In genomic region chr6:95815389-95816056, GRCh38 we compare ENCODE assay signal across 37 cellular contexts.
"Had no signal": no experiment of that assay in that cellular context is flagged by ENCODE, and none has a peak within 500 bp of the region (broad histone marks: within the 10 kb centered on the region; RNA-seq: fewer than 3 reads in every experiment).

No MANE protein-coding gene starts in this region.

- DNase-seq: activated CD4-positive, alpha-beta T cell treated with anti-CD3 and anti-CD28 coated beads for 1 hour; activated CD4-positive, alpha-beta T cell treated with anti-CD3 and anti-CD28 coated beads for 48 hours; activated CD4-positive, alpha-beta T cell treated with anti-CD3 and anti-CD28 coated beads, Interleukin-2, amount 50 U/mL, for 4 hours; activated CD4-positive, CD25-positive, alpha-beta regulatory T cell; activated CD8-positive, alpha-beta T cell treated with anti-CD3 and anti-CD28 coated beads for 36 hours; activated effector memory CD4-positive, alpha-beta T cell treated with anti-CD3 and anti-CD28 coated beads, Interleukin-2, amount 50 U/mL, for 16 hours; activated naive CD4-positive, alpha-beta T cell; activated naive CD4-positive, alpha-beta T cell treated with anti-CD3 and anti-CD28 coated beads, Interleukin-2, amount 50 U/mL, for 16 hours; activated naive CD8-positive, alpha-beta T cell treated with anti-CD3 and anti-CD28 coated beads for 36 hours; activated T-cell treated with anti-CD3 and anti-CD28 coated beads, Interleukin-2, amount 50 U/mL, for 1 hour; activated T-cell treated with anti-CD3 and anti-CD28 coated beads, Interleukin-2, amount 50 U/mL, for 72 hours; amniotic stem cell; aorta; brain microvascular endothelial cell; central memory CD4-positive, alpha-beta T cell; Karpas-422; NCI-H1105; NCI-H1417 treated with DMSO at 0.1 percent for 48 hours; NCI-H187 treated with DMSO at 0.1 percent for 48 hours; NCI-H2081; NCI-H2171 treated with DMSO at 0.1 percent for 48 hours; NCI-H226; NCI-H446 treated with DMSO at 0.1 percent for 48 hours; NCI-H524; NCI-H69; NK-92 treated with Interleukin-12 subunit alpha and Interleukin-12 subunit beta, amount 100 ng/mL, for 24 hours; PC-3; SIG-M5; SW 1271; T-helper 1 cell; T-helper 2 cell; T-helper 9 cell had no signal

- H3K4me1 Mint-ChIP-seq: activated naive CD8-positive, alpha-beta T cell treated with anti-CD3 and anti-CD28 coated beads for 36 hours; activated T-helper 17 cell treated with anti-CD3 and anti-CD28 coated beads, Interleukin-2, amount 50 U/mL, for 72 hours had no signal

- H3K36me3 ChIP-seq: brain microvascular endothelial cell had no signal

- FAIRE-seq: RCC 7860 had no signal

- H3K36me3 Mint-ChIP-seq: activated naive CD8-positive, alpha-beta T cell treated with anti-CD3 and anti-CD28 coated beads for 36 hours had no signal

- ATAC-seq: activated CD8-positive, alpha-beta T cell treated with anti-CD3 and anti-CD28 coated beads for 36 hours; activated T-cell treated with anti-CD3 and anti-CD28 coated beads, Interleukin-2, amount 50 U/mL, for 72 hours; activated T-helper 17 cell treated with anti-CD3 and anti-CD28 coated beads, Interleukin-2, amount 50 U/mL, for 72 hours; PC-3; Right ventricle myocardium inferior had no signal

- H3K27ac ChIP-seq: brain microvascular endothelial cell, RWPE1, VCaP had no signal

- H3K9me3 Mint-ChIP-seq: activated naive CD8-positive, alpha-beta T cell treated with anti-CD3 and anti-CD28 coated beads for 36 hours; activated T-helper 17 cell treated with anti-CD3 and anti-CD28 coated beads, Interleukin-2, amount 50 U/mL, for 72 hours had no signal

- H3K4me3 Mint-ChIP-seq: activated CD8-positive, alpha-beta T cell treated with anti-CD3 and anti-CD28 coated beads for 36 hours; activated naive CD8-positive, alpha-beta T cell treated with anti-CD3 and anti-CD28 coated beads for 36 hours; activated T-cell treated with anti-CD3 and anti-CD28 coated beads, Interleukin-2, amount 50 U/mL, for 72 hours; activated T-helper 17 cell treated with anti-CD3 and anti-CD28 coated beads, Interleukin-2, amount 50 U/mL, for 72 hours had no signal

- H3K27me3 ChIP-seq: brain microvascular endothelial cell had no signal

- H3K27me3 Mint-ChIP-seq: activated CD8-positive, alpha-beta T cell treated with anti-CD3 and anti-CD28 coated beads for 36 hours; activated T-helper 17 cell treated with anti-CD3 and anti-CD28 coated beads, Interleukin-2, amount 50 U/mL, for 72 hours had no signal

- H3K27ac Mint-ChIP-seq: activated CD8-positive, alpha-beta T cell treated with anti-CD3 and anti-CD28 coated beads for 36 hours; activated naive CD8-positive, alpha-beta T cell treated with anti-CD3 and anti-CD28 coated beads for 36 hours; activated T-cell treated with anti-CD3 and anti-CD28 coated beads, Interleukin-2, amount 50 U/mL, for 72 hours; activated T-helper 17 cell treated with anti-CD3 and anti-CD28 coated beads, Interleukin-2, amount 50 U/mL, for 72 hours had no signal
